24 cellular contexts compared by ENCODE assay signal in the genomic region with DNA sequence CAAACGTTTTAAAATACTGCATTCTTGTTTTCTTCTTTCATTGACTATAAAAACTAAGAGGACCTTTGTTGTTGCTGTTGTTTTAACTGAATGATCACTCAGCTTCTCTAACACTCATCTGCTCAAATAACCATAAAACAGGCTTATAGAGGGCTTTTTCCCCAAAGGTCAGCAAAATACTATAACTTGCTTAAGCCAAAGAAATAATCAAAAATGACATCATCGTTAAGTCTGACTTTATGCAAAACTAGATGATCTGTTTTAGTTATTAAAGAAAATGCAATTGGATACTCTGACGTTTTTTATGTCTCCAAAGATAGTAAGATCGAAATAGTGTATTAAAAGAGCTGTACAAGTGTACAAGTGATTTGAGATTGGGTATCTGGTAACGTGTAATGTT.
A peak's percentile ranks its signal among the peaks of the same experiment; 100 is the strongest.
DNase-seq lines count a peak whose midpoint lies in the region; ATAC-seq and TF ChIP-seq lines count a peak whose summit lies in the region.
"Had no signal": no experiment of that assay in that cellular context is flagged by ENCODE, and none has a peak within 500 bp of the region (broad histone marks: within the 10 kb centered on the region; RNA-seq: fewer than 3 reads in every experiment).

No MANE protein-coding gene starts in this region.

- H3K4me3 Mint-ChIP-seq in Caco-2 (ENCODE audit: unreplicated experiment), result no peak overlapping the region
- H3K4me3 Mint-ChIP-seq: activated T-cell treated with anti-CD3 and anti-CD28 coated beads, Interleukin-2, amount 50 U/mL, for 4 hours; endodermal cell; neural crest cell had no signal

- no peak for TF ChIP-seq POLR2A in upper lobe of left lung (IDR thresholded peaks at IDR 0.05)

- no peaks in the 10 kb centered on the region for H3K79me2 ChIP-seq in osteoblast (ENCODE audit: insufficient read depth, low read length)

- intact Hi-C loops in Caco-2 (cut with micrococcal nuclease; ENCODE audit: unreplicated experiment), result no loop called here

- no peak for ATAC-seq in upper lobe of left lung (ENCODE audit: low FRiP score in 2 of 2)
- ATAC-seq in HG02981 (IDR thresholded peaks at IDR 0.05; ENCODE audit: unreplicated experiment), result no peak
- ATAC-seq: activated T-cell treated with anti-CD3 and anti-CD28 coated beads, Interleukin-2, amount 50 U/mL, for 4 hours; upper lobe of right lung had no signal

- CTCF ChIA-PET in Caco-2 (lab: Charles Lee), result no interaction called here

- no peak for DNase-seq in Caco-2
- DNase-seq in brain microvascular endothelial cell, result no peak
- DNase-seq in osteoblast (ENCODE audit: insufficient read length, low spot score, missing footprints), result no peak
- DNase-seq in ureter (ENCODE audit: low spot score), result no peak
- no peak for DNase-seq in upper lobe of left lung
- DNase-seq in 8988T, result no peak
- DNase-seq: activated CD4-positive, alpha-beta T cell treated with anti-CD3 and anti-CD28 coated beads for 48 hours; activated naive CD4-positive, alpha-beta T cell; activated T-cell treated with anti-CD3 and anti-CD28 coated beads, Interleukin-2, amount 50 U/mL, for 4 hours; endodermal cell; Karpas-422; kidney; mucosa of descending colon; MV-4-11; NCI-H187; NCI-H2227 treated with DMSO at 0.1 percent for 48 hours; upper lobe of right lung had no signal

- H3K36me3 ChIP-seq in Caco-2 (ENCODE audit: control insufficient read depth, insufficient read depth, low read length) (peaks cover 2% of the 10 kb centered on the region), HUES64 (ENCODE audit: insufficient read depth, low read length) (peaks cover 37% of the 10 kb centered on the region), brain microvascular endothelial cell (replicated peaks) (no peaks in the 10 kb centered on the region), osteoblast (ENCODE audit: insufficient read depth, low read length) (no peaks in the 10 kb centered on the region), upper lobe of left lung (no peaks in the 10 kb centered on the region)
- H3K36me3 ChIP-seq: prostate gland, upper lobe of right lung had no signal

- no peak for TF ChIP-seq EP300 in upper lobe of left lung (IDR thresholded peaks at IDR 0.05)

- no peaks in the 10 kb centered on the region for H3K9me3 Mint-ChIP-seq in Caco-2 (ENCODE audit: unreplicated experiment)
- H3K9me3 Mint-ChIP-seq: activated T-cell treated with anti-CD3 and anti-CD28 coated beads, Interleukin-2, amount 50 U/mL, for 4 hours; endodermal cell; neural crest cell had no signal

- peaks cover 58% of the 10 kb centered on the region for H3K36me3 Mint-ChIP-seq in Caco-2 (ENCODE audit: insufficient read depth, unreplicated experiment)

- peak overlapping the region; percentile 51 for H3K4me2 ChIP-seq in osteoblast (ENCODE audit: insufficient read depth, low read length)

- H4K20me1 ChIP-seq in osteoblast (ENCODE audit: insufficient read depth, low read length), result no peaks in the 10 kb centered on the region

- H3K9me3 ChIP-seq in Caco-2, result no peaks in the 10 kb centered on the region
- no peaks in the 10 kb centered on the region for H3K9me3 ChIP-seq in HUES64 (ENCODE audit: insufficient read depth, low read depth, low read length)
- H3K9me3 ChIP-seq in osteoblast (ENCODE audit: low read depth, low read length), result no peaks in the 10 kb centered on the region
- H3K9me3 ChIP-seq in upper lobe of left lung, result no peaks in the 10 kb centered on the region
- H3K9me3 ChIP-seq: mucosa of descending colon, prostate gland, upper lobe of right lung had no signal

- no peak for TF ChIP-seq CTCF in Caco-2 (IDR thresholded peaks at IDR 0.05; ENCODE audit: insufficient read depth in 1 of 2, low read depth in 1 of 2, low read length in 1 of 2, severe bottlenecking in 1 of 2, unreplicated experiment in 1 of 2)
- TF ChIP-seq CTCF in brain microvascular endothelial cell (IDR thresholded peaks at IDR 0.05; ENCODE audit: low read depth, low read length, missing control alignments), result no peak
- no peak for TF ChIP-seq CTCF in osteoblast (IDR thresholded peaks at IDR 0.05; ENCODE audit: extremely low read depth, low read depth, low read length)
- TF ChIP-seq CTCF in upper lobe of left lung (IDR thresholded peaks at IDR 0.05), result no peak

- in situ Hi-C loops in brain microvascular endothelial cell (cut with HindIII; ENCODE audit: low pct_ligation_motif_present, low sequenced_read_pairs), result no loop called here

- H2AFZ ChIP-seq in osteoblast (ENCODE audit: low read length), result peak overlapping the region; percentile 30

- H3K4me3 ChIP-seq in Caco-2 (ENCODE audit: low read depth, low read length) (no peak overlapping the region), HUES64 (ENCODE audit: low read length) (no peak overlapping the region), brain microvascular endothelial cell (ENCODE audit: low read depth, low read length) (no peak overlapping the region), osteoblast (ENCODE audit: insufficient read depth, low read length) (no peak overlapping the region), upper lobe of left lung (no peak overlapping the region)
- H3K4me3 ChIP-seq: coronary artery, mucosa of descending colon, prostate gland, upper lobe of right lung had no signal

- H3K27ac ChIP-seq in HUES64 (ENCODE audit: low read depth, low read length) (peak overlapping the region; percentile 8; the same call in 1 of the 2 replicates), brain microvascular endothelial cell (peak overlapping the region; percentile 58), osteoblast (ENCODE audit: low read depth, low read length) (peak overlapping the region; percentile 71), upper lobe of left lung (no peak overlapping the region)
- H3K27ac ChIP-seq: C4-2B, coronary artery, prostate gland, RWPE1, upper lobe of right lung had no signal

- POLR2A ChIA-PET in Caco-2 (lab: Charles Lee), result no interaction called here

- H3K9ac ChIP-seq in HUES64 (ENCODE audit: low read depth, low read length), result no peak overlapping the region

- H3K27me3 ChIP-seq in Caco-2 (replicated peaks; ENCODE audit: control insufficient read depth, insufficient read depth, low read length) (no peaks in the 10 kb centered on the region), HUES64 (ENCODE audit: insufficient read depth, low read length) (no peaks in the 10 kb centered on the region), brain microvascular endothelial cell (replicated peaks) (no peaks in the 10 kb centered on the region), osteoblast (ENCODE audit: insufficient read depth, low read length) (no peaks in the 10 kb centered on the region), upper lobe of left lung (no peaks in the 10 kb centered on the region)
- H3K27me3 ChIP-seq: upper lobe of right lung had no signal

- WGBS in HUES64, result 92% methylated on average over 5 of the region's 5 CpGs
- WGBS in upper lobe of left lung, 2 donors, result 83 to 88% methylated on average over 5 of the region's 5 CpGs

- no peaks in the 10 kb centered on the region for H3K27me3 Mint-ChIP-seq in Caco-2 (ENCODE audit: insufficient read depth, unreplicated experiment)

- peak overlapping the region; percentile 16 for H3K27ac Mint-ChIP-seq in Caco-2 (ENCODE audit: unreplicated experiment)

- no TSS peak for BruUV-seq in Caco-2 (replicated peaks; lab: Mats Ljungman, UMichigan)

- H3K4me1 ChIP-seq in Caco-2 (peaks cover 49% of the 10 kb centered on the region), HUES64 (ENCODE audit: insufficient read depth, low read length) (peaks cover 33% of the 10 kb centered on the region), osteoblast (ENCODE audit: insufficient read depth, low read length) (peaks cover 25% of the 10 kb centered on the region), upper lobe of left lung (no peaks in the 10 kb centered on the region)
- H3K4me1 ChIP-seq: prostate gland, upper lobe of right lung had no signal

- H3K4me1 Mint-ChIP-seq in Caco-2 (ENCODE audit: low read depth, unreplicated experiment), result peaks cover 43% of the 10 kb centered on the region

Comparison
In these comparisons a context has a peak if more than half of its experiments do, and no peak if none do; other contexts are left out.
1. H3K27ac ChIP-seq: peak in HUES64 (single experiment), brain microvascular endothelial cell (single experiment) and osteoblast (single experiment); none in upper lobe of left lung (0 of 4).